In the genomic region with DNA sequence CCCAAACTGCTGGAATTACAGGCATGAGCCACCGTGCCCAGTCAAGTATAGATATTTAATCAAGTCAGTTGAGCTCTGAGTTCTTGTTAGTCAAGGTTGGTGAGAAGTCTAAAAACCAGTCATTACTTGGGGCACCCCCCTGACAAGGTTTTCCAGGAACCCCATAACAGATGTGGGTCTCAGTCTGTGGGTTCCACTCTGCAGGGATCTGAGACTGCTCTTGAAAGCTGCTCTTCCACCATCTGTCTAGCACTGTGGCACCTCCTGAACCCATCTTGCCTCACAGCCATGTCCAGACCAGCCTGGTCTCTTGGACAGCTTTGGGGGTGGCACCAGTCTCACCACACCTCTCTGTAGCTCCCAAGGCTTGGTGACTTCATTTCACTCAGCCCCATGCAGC, we compare ENCODE assay signal across 2 cellular contexts.
TF ChIP-seq lines count a peak whose summit lies in the region.

No MANE protein-coding gene starts in this region.

TF ChIP-seq in IMR-90, 13 proteins besides CTCF, POLR2A, EP300 and RAD21:
- TF ChIP-seq FOS (IDR thresholded peaks at IDR 0.05; ENCODE audit: low read depth, low read length), result no peak
TF ChIP-seq in IMR-90: peak in this region for 0.

TF ChIP-seq in H1, 55 proteins besides CTCF, POLR2A, EP300 and RAD21:
- TF ChIP-seq RXRA (IDR thresholded peaks at IDR 0.05; ENCODE audit: insufficient read depth, low read depth, low read length) (no peak), POU5F1 (IDR thresholded peaks at IDR 0.05; ENCODE audit: low read depth, low read length) (no peak), CBX8 (IDR thresholded peaks at IDR 0.05; ENCODE audit: borderline replicate concordance, low read depth, low read length) (no peak), RBBP5 (IDR thresholded peaks at IDR 0.05; ENCODE audit: borderline replicate concordance, low read depth, low read length) (no peak), TAF1 (IDR thresholded peaks at IDR 0.05; ENCODE audit: low read depth, low read length) (no peak), TAF7 (optimal IDR thresholded peaks at IDR 0.05; ENCODE audit: borderline replicate concordance, low read depth, low read length) (no peak), NRF1 (IDR thresholded peaks at IDR 0.05; ENCODE audit: low read depth, low read length) (no peak), USF2 (IDR thresholded peaks at IDR 0.05; ENCODE audit: low read length) (no peak), NANOG (IDR thresholded peaks at IDR 0.05; ENCODE audit: insufficient read depth, low read depth, low read length, poor library complexity, severe bottlenecking) (no peak), CEBPB (IDR thresholded peaks at IDR 0.05; ENCODE audit: low read depth, low read length) (no peak), FOSL1 (IDR thresholded peaks at IDR 0.05; ENCODE audit: insufficient read depth, low read depth, low read length) (no peak), ATF3 (IDR thresholded peaks at IDR 0.05; ENCODE audit: insufficient read depth, low read depth, low read length) (no peak)
- TF ChIP-seq, protein P1, sequence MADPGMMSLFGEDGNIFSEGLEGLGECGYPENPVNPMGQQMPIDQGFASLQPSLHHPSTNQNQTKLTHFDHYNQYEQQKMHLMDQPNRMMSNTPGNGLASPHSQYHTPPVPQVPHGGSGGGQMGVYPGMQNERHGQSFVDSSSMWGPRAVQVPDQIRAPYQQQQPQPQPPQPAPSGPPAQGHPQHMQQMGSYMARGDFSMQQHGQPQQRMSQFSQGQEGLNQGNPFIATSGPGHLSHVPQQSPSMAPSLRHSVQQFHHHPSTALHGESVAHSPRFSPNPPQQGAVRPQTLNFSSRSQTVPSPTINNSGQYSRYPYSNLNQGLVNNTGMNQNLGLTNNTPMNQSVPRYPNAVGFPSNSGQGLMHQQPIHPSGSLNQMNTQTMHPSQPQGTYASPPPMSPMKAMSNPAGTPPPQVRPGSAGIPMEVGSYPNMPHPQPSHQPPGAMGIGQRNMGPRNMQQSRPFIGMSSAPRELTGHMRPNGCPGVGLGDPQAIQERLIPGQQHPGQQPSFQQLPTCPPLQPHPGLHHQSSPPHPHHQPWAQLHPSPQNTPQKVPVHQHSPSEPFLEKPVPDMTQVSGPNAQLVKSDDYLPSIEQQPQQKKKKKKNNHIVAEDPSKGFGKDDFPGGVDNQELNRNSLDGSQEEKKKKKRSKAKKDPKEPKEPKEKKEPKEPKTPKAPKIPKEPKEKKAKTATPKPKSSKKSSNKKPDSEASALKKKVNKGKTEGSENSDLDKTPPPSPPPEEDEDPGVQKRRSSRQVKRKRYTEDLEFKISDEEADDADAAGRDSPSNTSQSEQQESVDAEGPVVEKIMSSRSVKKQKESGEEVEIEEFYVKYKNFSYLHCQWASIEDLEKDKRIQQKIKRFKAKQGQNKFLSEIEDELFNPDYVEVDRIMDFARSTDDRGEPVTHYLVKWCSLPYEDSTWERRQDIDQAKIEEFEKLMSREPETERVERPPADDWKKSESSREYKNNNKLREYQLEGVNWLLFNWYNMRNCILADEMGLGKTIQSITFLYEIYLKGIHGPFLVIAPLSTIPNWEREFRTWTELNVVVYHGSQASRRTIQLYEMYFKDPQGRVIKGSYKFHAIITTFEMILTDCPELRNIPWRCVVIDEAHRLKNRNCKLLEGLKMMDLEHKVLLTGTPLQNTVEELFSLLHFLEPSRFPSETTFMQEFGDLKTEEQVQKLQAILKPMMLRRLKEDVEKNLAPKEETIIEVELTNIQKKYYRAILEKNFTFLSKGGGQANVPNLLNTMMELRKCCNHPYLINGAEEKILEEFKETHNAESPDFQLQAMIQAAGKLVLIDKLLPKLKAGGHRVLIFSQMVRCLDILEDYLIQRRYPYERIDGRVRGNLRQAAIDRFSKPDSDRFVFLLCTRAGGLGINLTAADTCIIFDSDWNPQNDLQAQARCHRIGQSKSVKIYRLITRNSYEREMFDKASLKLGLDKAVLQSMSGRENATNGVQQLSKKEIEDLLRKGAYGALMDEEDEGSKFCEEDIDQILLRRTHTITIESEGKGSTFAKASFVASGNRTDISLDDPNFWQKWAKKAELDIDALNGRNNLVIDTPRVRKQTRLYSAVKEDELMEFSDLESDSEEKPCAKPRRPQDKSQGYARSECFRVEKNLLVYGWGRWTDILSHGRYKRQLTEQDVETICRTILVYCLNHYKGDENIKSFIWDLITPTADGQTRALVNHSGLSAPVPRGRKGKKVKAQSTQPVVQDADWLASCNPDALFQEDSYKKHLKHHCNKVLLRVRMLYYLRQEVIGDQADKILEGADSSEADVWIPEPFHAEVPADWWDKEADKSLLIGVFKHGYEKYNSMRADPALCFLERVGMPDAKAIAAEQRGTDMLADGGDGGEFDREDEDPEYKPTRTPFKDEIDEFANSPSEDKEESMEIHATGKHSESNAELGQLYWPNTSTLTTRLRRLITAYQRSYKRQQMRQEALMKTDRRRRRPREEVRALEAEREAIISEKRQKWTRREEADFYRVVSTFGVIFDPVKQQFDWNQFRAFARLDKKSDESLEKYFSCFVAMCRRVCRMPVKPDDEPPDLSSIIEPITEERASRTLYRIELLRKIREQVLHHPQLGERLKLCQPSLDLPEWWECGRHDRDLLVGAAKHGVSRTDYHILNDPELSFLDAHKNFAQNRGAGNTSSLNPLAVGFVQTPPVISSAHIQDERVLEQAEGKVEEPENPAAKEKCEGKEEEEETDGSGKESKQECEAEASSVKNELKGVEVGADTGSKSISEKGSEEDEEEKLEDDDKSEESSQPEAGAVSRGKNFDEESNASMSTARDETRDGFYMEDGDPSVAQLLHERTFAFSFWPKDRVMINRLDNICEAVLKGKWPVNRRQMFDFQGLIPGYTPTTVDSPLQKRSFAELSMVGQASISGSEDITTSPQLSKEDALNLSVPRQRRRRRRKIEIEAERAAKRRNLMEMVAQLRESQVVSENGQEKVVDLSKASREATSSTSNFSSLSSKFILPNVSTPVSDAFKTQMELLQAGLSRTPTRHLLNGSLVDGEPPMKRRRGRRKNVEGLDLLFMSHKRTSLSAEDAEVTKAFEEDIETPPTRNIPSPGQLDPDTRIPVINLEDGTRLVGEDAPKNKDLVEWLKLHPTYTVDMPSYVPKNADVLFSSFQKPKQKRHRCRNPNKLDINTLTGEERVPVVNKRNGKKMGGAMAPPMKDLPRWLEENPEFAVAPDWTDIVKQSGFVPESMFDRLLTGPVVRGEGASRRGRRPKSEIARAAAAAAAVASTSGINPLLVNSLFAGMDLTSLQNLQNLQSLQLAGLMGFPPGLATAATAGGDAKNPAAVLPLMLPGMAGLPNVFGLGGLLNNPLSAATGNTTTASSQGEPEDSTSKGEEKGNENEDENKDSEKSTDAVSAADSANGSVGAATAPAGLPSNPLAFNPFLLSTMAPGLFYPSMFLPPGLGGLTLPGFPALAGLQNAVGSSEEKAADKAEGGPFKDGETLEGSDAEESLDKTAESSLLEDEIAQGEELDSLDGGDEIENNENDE (IDR thresholded peaks at IDR 0.05; ENCODE audit: insufficient replicate concordance, low read length), result no peak
- TF ChIP-seq, protein P2, sequence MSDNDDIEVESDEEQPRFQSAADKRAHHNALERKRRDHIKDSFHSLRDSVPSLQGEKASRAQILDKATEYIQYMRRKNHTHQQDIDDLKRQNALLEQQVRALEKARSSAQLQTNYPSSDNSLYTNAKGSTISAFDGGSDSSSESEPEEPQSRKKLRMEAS (IDR thresholded peaks at IDR 0.05), result no peak
TF ChIP-seq in H1: peak in this region for 0.
